Comparison of ENCODE assay signal across 8 cellular contexts in the genomic region with DNA sequence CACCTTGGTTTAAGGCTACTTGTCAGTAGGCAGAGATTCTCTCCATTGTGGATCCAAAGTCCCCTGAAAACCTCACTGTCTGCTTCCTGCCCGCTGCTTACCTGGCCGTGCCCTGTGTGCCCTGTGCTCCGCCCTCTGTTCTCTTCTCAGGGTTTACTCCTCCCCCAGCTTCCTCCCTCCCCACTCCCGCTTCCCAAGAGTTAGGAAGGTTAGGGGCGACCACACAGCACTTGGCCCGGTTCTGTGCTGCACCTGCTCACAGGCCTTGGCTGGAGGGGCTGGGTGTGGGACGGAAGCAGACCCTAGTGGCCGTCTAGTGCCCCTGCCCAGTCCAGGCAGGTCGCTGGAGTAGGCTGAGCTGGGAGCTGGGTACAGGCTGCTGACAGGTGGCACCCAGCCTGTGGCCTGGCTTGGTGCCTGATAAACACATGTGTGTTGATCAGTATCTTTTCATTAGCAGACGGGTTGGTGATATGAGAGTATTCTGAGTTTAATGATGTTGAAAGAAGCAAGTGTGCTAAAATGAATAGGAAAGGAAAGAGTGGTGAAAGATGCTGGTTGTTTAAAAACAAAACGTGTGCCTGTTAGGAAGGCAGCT. TPM values are rescaled to one million over a fixed set of nuclear protein-coding genes. Genes with fewer than 3 reads are reported as not detected.
DNase-seq lines count a peak whose midpoint lies in the region; ATAC-seq and TF ChIP-seq lines count a peak whose summit lies in the region.

No MANE protein-coding gene starts in this region.

- 63 to 70% methylated on average over 11 of the region's 11 CpGs for WGBS in tibial nerve, 2 donors

- H3K4me3 Mint-ChIP-seq in brain = peak overlapping the region in 2 of 5 experiments; percentile 11 to 44
- no peak overlapping the region for H3K4me3 Mint-ChIP-seq in HFFc6

- H3K27ac ChIP-seq in tibial nerve = peak overlapping the region in 1 of 4 donors; percentile 54

- H3K9me3 Mint-ChIP-seq in brain (no peaks in the 10 kb centered on the region), HFFc6 (no peaks in the 10 kb centered on the region)

- H3K4me1 Mint-ChIP-seq in brain = peaks cover 20% of the 10 kb centered on the region
- no peaks in the 10 kb centered on the region for H3K4me1 Mint-ChIP-seq in HFFc6 (ENCODE audit: low read depth)

- ATAC-seq in GM21423 (IDR thresholded peaks at IDR 0.05; ENCODE audit: unreplicated experiment) = no peak

- H3K4me3 ChIP-seq in tibial nerve = no peak overlapping the region

- H3K27me3 ChIP-seq in tibial nerve = no peaks in the 10 kb centered on the region

- peaks cover 0 to 75% (median 4%) of the 10 kb centered on the region in 3 donors for H3K36me3 ChIP-seq in tibial nerve

- H3K36me3 Mint-ChIP-seq in brain = peaks cover 7% of the 10 kb centered on the region
- no peaks in the 10 kb centered on the region for H3K36me3 Mint-ChIP-seq in HFFc6 (ENCODE audit: low read depth)

- H3K27me3 Mint-ChIP-seq in brain = no peaks in the 10 kb centered on the region
- H3K27me3 Mint-ChIP-seq in HFFc6 (ENCODE audit: insufficient read depth) = peaks cover 1% of the 10 kb centered on the region

- peak; percentile 84 for DNase-seq in DMS79 treated with DMSO at 0.1 percent for 48 hours (lab: John Stamatoyannopoulos, UW)
- DNase-seq in NCI-H446 (lab: John Stamatoyannopoulos, UW) = peak; percentile 28 to 46
- peak; percentile 89 for DNase-seq in myocyte (ENCODE audit: low read depth)
- no peak for DNase-seq in HFFc6
- DNase-seq in islet precursor cell = no peak
- no peak for DNase-seq in tibial nerve (ENCODE audit: low spot score in 2 of 2)

- no peaks in the 10 kb centered on the region for H3K9me3 ChIP-seq in tibial nerve

- TF ChIP-seq CTCF in brain (conservative IDR thresholded peaks at IDR 0.05) (no peak), HFFc6 (IDR thresholded peaks at IDR 0.05) (no peak), tibial nerve (IDR thresholded peaks at IDR 0.05) (no peak)

- no peak for TF ChIP-seq EP300 in tibial nerve (IDR thresholded peaks at IDR 0.05)

- TF ChIP-seq POLR2A in tibial nerve (IDR thresholded peaks at IDR 0.05) = no peak

- H3K27ac Mint-ChIP-seq in brain (peak overlapping the region in 4 of 5 experiments; percentile 73 to 79 (median 74)), HFFc6 (no peak overlapping the region)

- H3K4me1 ChIP-seq in tibial nerve = no peaks in the 10 kb centered on the region

RNA-seq across cellular contexts. Expression of a gene that starts 40.5 kb away (rescaled TPM):
- 12.6 TPM for polyA plus RNA-seq in brain (ENCODE audit: insufficient read depth, low read depth, low replicate concordance)
- 18.5 and 22.4 TPM in 2 replicates for total RNA-seq in myocyte
- polyA plus RNA-seq in myocyte (2012) = 15.3 TPM
- total RNA-seq in HFFc6 (2021; fragmentation: NEBNext Ultra II Directional; extraction: Animal tissue kit (Norgen Biotek cat#: 25700)) = 10 to 100 TPM in 3 of 6 experiments, 1 to 10 TPM in 3; 6.8 to 16.3 (median 9.5) TPM
- 100 to 1,000 TPM in 1 of 4 donors, 10 to 100 TPM in 3; 18.2 to 299 (median 54.3) TPM for total RNA-seq in tibial nerve

Comparison
In these comparisons a context has a peak if more than half of its experiments do, and no peak if none do; other contexts are left out.
1. DNase-seq: peak in DMS79 treated with DMSO at 0.1 percent for 48 hours (single experiment), NCI-H446 (2 of 2) and myocyte (single experiment); none in HFFc6 (single experiment), islet precursor cell (single experiment) and tibial nerve (0 of 2).